26 cellular contexts compared by ENCODE assay signal in the genomic region with DNA sequence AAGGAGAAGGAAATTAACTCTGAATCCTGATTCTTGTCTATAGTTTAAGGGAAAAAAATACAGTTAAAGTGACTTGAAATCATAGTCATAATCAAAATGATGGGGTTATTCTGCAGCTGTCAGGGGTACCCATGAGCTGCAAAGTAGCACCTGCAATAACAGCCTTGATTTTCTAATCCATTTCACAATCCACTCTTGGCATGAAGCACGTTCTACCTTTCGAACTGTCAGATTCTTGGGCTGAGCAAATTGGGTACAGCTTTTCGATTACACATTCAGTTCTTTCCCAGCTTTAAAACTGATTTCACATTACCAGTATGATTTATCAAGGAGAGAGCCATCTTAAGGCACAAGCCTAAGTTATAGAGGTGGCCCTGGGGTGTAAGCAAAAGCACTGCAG.
DNase-seq lines count a peak whose midpoint lies in the region; ATAC-seq, FAIRE-seq and TF ChIP-seq lines count a peak whose summit lies in the region.
"Had no signal": no experiment of that assay in that cellular context is flagged by ENCODE, and none has a peak within 500 bp of the region (broad histone marks: within the 10 kb centered on the region; RNA-seq: fewer than 3 reads in every experiment).

No MANE protein-coding gene starts in this region.

- H4K12ac ChIP-seq in trophoblast cell (ENCODE audit: low read depth, low read length), result no peak overlapping the region

- H3K9ac ChIP-seq in trophoblast cell (ENCODE audit: low read length), result no peak overlapping the region
- H3K9ac ChIP-seq: BLaER1 had no signal

- no peak overlapping the region for H3K18ac ChIP-seq in trophoblast cell (ENCODE audit: low read length)

- no peak overlapping the region for H2BK120ac ChIP-seq in trophoblast cell (ENCODE audit: insufficient read depth, low read length, poor library complexity)

- H3K79me1 ChIP-seq in trophoblast cell (ENCODE audit: low read length), result no peaks in the 10 kb centered on the region

- H3K9me3 ChIP-seq in trophoblast cell (ENCODE audit: insufficient read depth, low read depth, low read length) (no peaks in the 10 kb centered on the region), small intestine (ENCODE audit: control insufficient read depth, low read depth) (no peaks in the 10 kb centered on the region), left ventricle myocardium inferior (replicated peaks) (no peaks in the 10 kb centered on the region)
- H3K9me3 ChIP-seq: BE2C had no signal

- peak; percentile 71 for ATAC-seq in left lobe of liver
- ATAC-seq: GM12878 had no signal

- H3K4me3 ChIP-seq in trophoblast cell (ENCODE audit: low read depth, low read length), result no peak overlapping the region
- H3K4me3 ChIP-seq in small intestine (ENCODE audit: low read depth in 1 of 2, low read length in 2 of 2), result no peak overlapping the region
- no peak overlapping the region for H3K4me3 ChIP-seq in left ventricle myocardium inferior
- H3K4me3 ChIP-seq: BLaER1, GM12878 had no signal

- H3K27ac ChIP-seq in trophoblast cell (ENCODE audit: low read depth, low read length), result no peak overlapping the region
- H3K27ac ChIP-seq in small intestine (ENCODE audit: low read depth in 1 of 2, low read length in 1 of 2), result no peak overlapping the region
- H3K27ac ChIP-seq in left ventricle myocardium inferior (replicated peaks), result no peak overlapping the region
- H3K27ac ChIP-seq: BLaER1 had no signal

- intact Hi-C loops in left ventricle myocardium inferior (cut with micrococcal nuclease) (no loop called here), head of caudate nucleus (cut with DNase I) (no loop called here)

- DNase-seq in left lobe of liver (ENCODE audit: low spot score) (no peak), trophoblast cell (no peak), small intestine (peak; percentile 14), left ventricle myocardium inferior (no peak), head of caudate nucleus (no peak)
- DNase-seq in activated CD4-positive, CD25-positive, alpha-beta regulatory T cell (lab: John Stamatoyannopoulos, UW), result no peak
- DNase-seq: 8988T; ACHN; BE2C; C1 segment of cervical spinal cord; CD4-positive, alpha-beta memory T cell; CD4-positive, CD25-positive, alpha-beta regulatory T cell; CD8-positive, alpha-beta memory T cell; COR-L47; DMS 273 treated with DMSO at 0.1 percent for 48 hours; DMS153; DMS53; DMS79; DND-41; EL; GDM1 had no signal

- no peaks in the 10 kb centered on the region for H3K79me2 ChIP-seq in trophoblast cell (ENCODE audit: control insufficient read depth, insufficient read depth, low read length, poor library complexity)

- no peak overlapping the region for H2BK5ac ChIP-seq in trophoblast cell (ENCODE audit: low read depth, low read length, poor library complexity)

- no peak overlapping the region for H4K8ac ChIP-seq in trophoblast cell (ENCODE audit: low read depth, low read length)

- H3K14ac ChIP-seq in trophoblast cell (ENCODE audit: low read length), result no peak overlapping the region

- no peak overlapping the region for H2AFZ ChIP-seq in trophoblast cell (ENCODE audit: insufficient read depth, low read length, poor library complexity)

- H3K4me1 ChIP-seq in trophoblast cell (ENCODE audit: control insufficient read depth in 1 of 2, insufficient read depth in 2 of 2, low read length in 2 of 2), result no peaks in the 10 kb centered on the region
- H3K4me1 ChIP-seq in small intestine (ENCODE audit: control insufficient read depth in 2 of 2, insufficient read depth in 1 of 2, low read depth in 1 of 2, low read length in 1 of 2), result no peaks in the 10 kb centered on the region
- no peaks in the 10 kb centered on the region for H3K4me1 ChIP-seq in left ventricle myocardium inferior
- H3K4me1 ChIP-seq: BLaER1 had no signal

- no peak for FAIRE-seq in small intestine (lab: Jason Lieb, UNC)
- FAIRE-seq: A204.1, GM12878, GM12892, GM18507 had no signal

- no peak overlapping the region for H2BK12ac ChIP-seq in trophoblast cell (ENCODE audit: low read length)

- H3K23ac ChIP-seq in trophoblast cell (ENCODE audit: low read length), result peak overlapping the region; percentile 30

- H4K91ac ChIP-seq in trophoblast cell (ENCODE audit: low read depth, low read length), result no peak overlapping the region

- no CpG with 5 or more reads among the region's 3 CpGs for WGBS in trophoblast cell (ENCODE audit: extremely low coverage, insufficient coverage, insufficient read length)
- 17 to 67% (median 33%) methylated on average over 3 of the region's 3 CpGs for WGBS in small intestine, 3 donors

- H3K36me3 ChIP-seq in trophoblast cell (ENCODE audit: control insufficient read depth in 1 of 2, insufficient read depth in 2 of 2, low read length in 2 of 2) (no peaks in the 10 kb centered on the region), small intestine (ENCODE audit: control insufficient read depth in 2 of 2, insufficient read depth in 2 of 2, low read length in 2 of 2) (no peaks in the 10 kb centered on the region), left ventricle myocardium inferior (no peaks in the 10 kb centered on the region)
- H3K36me3 ChIP-seq: BE2C, BLaER1 had no signal

- TF ChIP-seq CTCF in left ventricle myocardium inferior (IDR thresholded peaks at IDR 0.05; ENCODE audit: borderline replicate concordance), result no peak

- no peak overlapping the region for H2AK5ac ChIP-seq in trophoblast cell (ENCODE audit: low read length)

- no peak overlapping the region for H3K4me2 ChIP-seq in trophoblast cell (ENCODE audit: low read length)
- H3K4me2 ChIP-seq: BLaER1 had no signal

- H3K4ac ChIP-seq in trophoblast cell (ENCODE audit: low read depth, low read length), result no peak overlapping the region

- H3K27me3 ChIP-seq in trophoblast cell (ENCODE audit: insufficient read depth, low read length) (no peaks in the 10 kb centered on the region), small intestine (ENCODE audit: control insufficient read depth in 2 of 2, insufficient read depth in 2 of 2, low read length in 2 of 2) (no peaks in the 10 kb centered on the region), left ventricle myocardium inferior (ENCODE audit: low read depth) (no peaks in the 10 kb centered on the region)
- H3K27me3 ChIP-seq: BLaER1 had no signal
